Comparison of ENCODE assay signal across 14 cellular contexts in genomic region chr3:51777985-51778384, GRCh38. TPM values are rescaled to one million over a fixed set of nuclear protein-coding genes. Genes with fewer than 3 reads are reported as not detected.
DNase-seq lines count a peak whose midpoint lies in the region; TF ChIP-seq lines count a peak whose summit lies in the region.
"Had no signal": no experiment of that assay in that cellular context is flagged by ENCODE, and none has a peak within 500 bp of the region (broad histone marks: within the 10 kb centered on the region; RNA-seq: fewer than 3 reads in every experiment).

No MANE protein-coding gene starts in this region.

- H3K27ac Mint-ChIP-seq in glutamatergic neuron (ENCODE audit: unreplicated experiment) = no peak overlapping the region

- H3K36me3 Mint-ChIP-seq in glutamatergic neuron (ENCODE audit: unreplicated experiment) = peaks cover 8% of the 10 kb centered on the region

- H3K4me1 Mint-ChIP-seq in glutamatergic neuron (ENCODE audit: low read depth, unreplicated experiment) = no peaks in the 10 kb centered on the region

- no peak overlapping the region for H3K4me3 Mint-ChIP-seq in glutamatergic neuron (ENCODE audit: unreplicated experiment)

- no peak for TF ChIP-seq CTCF in glutamatergic neuron (IDR thresholded peaks at IDR 0.05; ENCODE audit: partially characterized antibody, unreplicated experiment)

- H3K27me3 Mint-ChIP-seq in glutamatergic neuron (ENCODE audit: unreplicated experiment) = peaks cover 7% of the 10 kb centered on the region

- peaks cover 5% of the 10 kb centered on the region for H3K9me3 Mint-ChIP-seq in glutamatergic neuron (ENCODE audit: unreplicated experiment)

- peak; percentile 7 for DNase-seq in HT-29 (ENCODE audit: low spot score)
- DNase-seq in NCI-H2029 treated with DMSO at 0.1 percent for 48 hours (lab: John Stamatoyannopoulos, UW) = peak; percentile 6
- peak; percentile 73 for DNase-seq in glutamatergic neuron
- peak; percentile 9 for DNase-seq in putamen (ENCODE audit: low spot score)
- DNase-seq in stimulated activated CD4-positive, alpha-beta T cell treated with anti-CD3 and anti-CD28 coated beads, Interleukin-12 subunit alpha, Interleukin-12 subunit beta, amount 100 ng/mL, for 4 hours = no peak
- DNase-seq in HUDEP-2 (lab: John Stamatoyannopoulos, UW; ENCODE audit: unreplicated experiment in 76 of 76) = no peak
- DNase-seq in GM03348 (ENCODE audit: low spot score) = no peak
- DNase-seq: activated CD4-positive, CD25-positive, alpha-beta regulatory T cell; activated CD8-positive, alpha-beta memory T cell treated with anti-CD3 and anti-CD28 coated beads, Interleukin-2, amount 50 U/mL, for 48 hours; colonic mucosa; KG1; NCI-H446 treated with DMSO at 0.1 percent for 48 hours; retina had no signal

RNA-seq across cellular contexts. Expression of gene IQCF6, which starts 1.1 kb away (rescaled TPM):
- total RNA-seq in HT-29 (2014; rRNA removed; shearing (Covaris generic)) = not detected in 2 replicates
- total RNA-seq in glutamatergic neuron (ENCODE audit: unreplicated experiment) = not detected
- total RNA-seq: colonic mucosa, esophagus muscularis mucosa had no signal

Comparison
In these comparisons a context has a peak if more than half of its experiments do, and no peak if none do; other contexts are left out.
1. DNase-seq: peak in HT-29 (single experiment), NCI-H2029 treated with DMSO at 0.1 percent for 48 hours (single experiment), glutamatergic neuron (single experiment) and putamen (single experiment); none in stimulated activated CD4-positive, alpha-beta T cell treated with anti-CD3 and anti-CD28 coated beads, Interleukin-12 subunit alpha, Interleukin-12 subunit beta, amount 100 ng/mL, for 4 hours (single experiment), HUDEP-2 (0 of 76) and GM03348 (single experiment).